24 cellular contexts compared by ENCODE assay signal in the genomic region with DNA sequence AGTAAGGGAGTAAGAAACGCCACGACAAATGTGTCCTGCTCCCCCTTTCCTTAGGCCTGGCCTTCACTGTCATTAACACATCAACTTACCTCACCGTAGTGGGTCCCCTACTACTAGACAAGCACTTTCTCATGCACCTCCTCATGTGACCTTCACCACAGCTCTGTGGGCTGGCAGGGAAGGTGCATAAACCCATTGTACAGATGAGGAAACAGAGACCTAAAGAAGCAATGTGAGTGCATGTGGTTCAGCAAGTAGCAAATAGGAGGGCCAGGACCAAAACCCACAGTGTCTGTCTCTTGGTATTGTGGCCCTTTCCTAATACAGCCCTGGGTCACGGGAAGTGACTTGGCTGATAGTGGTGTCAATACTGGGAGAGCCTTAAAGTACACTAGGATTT. TPM values are rescaled to one million over a fixed set of nuclear protein-coding genes. Genes with fewer than 3 reads are reported as not detected.
"Had no signal": no experiment of that assay in that cellular context is flagged by ENCODE, and none has a peak within 500 bp of the region (broad histone marks: within the 10 kb centered on the region; RNA-seq: fewer than 3 reads in every experiment).

No MANE protein-coding gene starts in this region.

- FAIRE-seq: RCC 7860 had no signal

- H3K27ac ChIP-seq: SJSA1, SK-N-MC had no signal

- H3K9me3 ChIP-seq: SJSA1 had no signal

- H3K36me3 ChIP-seq: SJSA1 had no signal

- H3K27me3 ChIP-seq: SJSA1 had no signal

- H3K4me3 ChIP-seq: SJSA1, SK-N-MC had no signal

- DNase-seq: IMR-90, KBM-7, NCI-H1092 treated with DMSO at 0.1 percent for 48 hours, NCI-H1436, NCI-H187, NCI-H2029, NCI-H2081 treated with DMSO at 0.1 percent for 48 hours, NCI-H2171, NCI-H226, NCI-H446, NCI-H510A, NCI-H524 treated with DMSO at 0.1 percent for 48 hours, NCI-H69, NCI-H774, Right ventricle myocardium superior, RPMI8226, SIG-M5 had no signal

RNA-seq across cellular contexts. Expression of a gene that starts 5.3 kb away (rescaled TPM):
- total RNA-seq: HT-29; IMR-90; LHCN-M2; MCF 10A; Right ventricle myocardium superior; T-helper 1 cell treated with Interleukin-12 subunit alpha and Interleukin-12 subunit beta and Interleukin-4 antibody, amounts not matched to agents 30 ng/mL and 1 ng/mL, for 36 hours had no signal
- polyA plus RNA-seq: IMR-90 had no signal

RNA-seq across cellular contexts. Expression of a gene that starts 22.1 kb away (rescaled TPM):
- total RNA-seq: HT-29, IMR-90, LHCN-M2, MCF 10A had no signal
- polyA plus RNA-seq: IMR-90 had no signal
